ENCODE assay signal across 24 cellular contexts in the genomic region with DNA sequence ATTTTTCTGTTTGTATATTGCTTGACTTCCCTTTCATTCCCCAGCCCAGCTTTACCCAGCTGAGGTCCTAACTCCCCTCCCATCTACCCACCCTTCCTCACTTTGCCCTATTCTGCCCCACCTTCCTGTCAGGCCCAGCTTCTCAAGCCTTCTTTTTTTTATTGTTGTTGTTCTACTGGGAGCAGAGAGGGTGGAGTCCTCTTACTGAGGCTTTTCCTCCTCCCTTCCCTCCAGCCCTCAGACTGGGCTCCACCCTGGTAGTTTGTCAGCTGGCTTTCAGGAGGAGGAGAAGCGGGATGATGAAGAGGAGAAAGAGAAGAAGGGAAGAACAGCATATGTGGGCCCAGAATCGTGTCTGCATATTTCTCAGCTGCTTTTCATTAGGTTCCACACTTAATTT. TPM values are rescaled to one million over a fixed set of nuclear protein-coding genes. Genes with fewer than 3 reads are reported as not detected.
DNase-seq lines count a peak whose midpoint lies in the region; ATAC-seq, FAIRE-seq and TF ChIP-seq lines count a peak whose summit lies in the region.
"Had no signal": no experiment of that assay in that cellular context is flagged by ENCODE, and none has a peak within 500 bp of the region (broad histone marks: within the 10 kb centered on the region; RNA-seq: fewer than 3 reads in every experiment).

No MANE protein-coding gene starts in this region.

- no peaks in the 10 kb centered on the region for H3K27me3 Mint-ChIP-seq in activated T-helper 17 cell treated with anti-CD3 and anti-CD28 coated beads, Interleukin-2, amount 50 U/mL, for 72 hours
- H3K27me3 Mint-ChIP-seq: activated CD4-positive, alpha-beta memory T cell treated with anti-CD3 and anti-CD28 coated beads for 36 hours; IgD-negative memory B cell had no signal

- H3K27me3 ChIP-seq in subcutaneous abdominal adipose tissue (ENCODE audit: control insufficient read depth in 5 of 5, insufficient read depth in 4 of 5, low read length in 5 of 5): peaks cover 0 to 9% (median 3%) of the 10 kb centered on the region in 5 donors
- H3K27me3 ChIP-seq: thyroid gland had no signal

- intact Hi-C loops in left ventricle myocardium superior (cut with micrococcal nuclease): no loop called here

- no peaks in the 10 kb centered on the region for H3K36me3 Mint-ChIP-seq in activated T-helper 17 cell treated with anti-CD3 and anti-CD28 coated beads, Interleukin-2, amount 50 U/mL, for 72 hours (ENCODE audit: low read depth)
- H3K36me3 Mint-ChIP-seq: activated CD4-positive, alpha-beta memory T cell treated with anti-CD3 and anti-CD28 coated beads for 36 hours; activated naive CD8-positive, alpha-beta T cell; brain; IgD-negative memory B cell had no signal

- no peaks in the 10 kb centered on the region for H3K36me3 ChIP-seq in subcutaneous abdominal adipose tissue (ENCODE audit: control insufficient read depth in 5 of 5, insufficient read depth in 5 of 5, low read length in 5 of 5)
- H3K36me3 ChIP-seq: HAP-1, thyroid gland had no signal

- FAIRE-seq in GM12891 (lab: Jason Lieb, UNC): peak; percentile 26
- FAIRE-seq: islet of Langerhans had no signal

- TF ChIP-seq POLR2A in GM12891 (IDR thresholded peaks at IDR 0.05; ENCODE audit: low read depth, low read length): no peak

- DNase-seq in GM12891 (ENCODE audit: insufficient read length, low spot score): no peak
- no peak for DNase-seq in left ventricle myocardium superior
- DNase-seq in C1 segment of cervical spinal cord (lab: John Stamatoyannopoulos, UW): no peak
- DNase-seq in H4 (ENCODE audit: low spot score): no peak
- no peak for DNase-seq in activated CD8-positive, alpha-beta memory T cell treated with anti-CD3 and anti-CD28 coated beads, Interleukin-2, amount 50 U/mL, for 48 hours
- DNase-seq: activated CD4-positive, alpha-beta memory T cell treated with anti-CD3 and anti-CD28 coated beads for 36 hours; activated T-cell treated with anti-CD3 and anti-CD28 coated beads, Interleukin-2, amount 50 U/mL, for 4 hours; COR-L47; dermis blood vessel endothelial cell; erythroblast; head of caudate nucleus; mesenchymal stem cell; NCI-H1930; psoas muscle; thyroid gland had no signal

- ATAC-seq in activated T-helper 17 cell treated with anti-CD3 and anti-CD28 coated beads, Interleukin-2, amount 50 U/mL, for 72 hours (replicated peaks): no peak
- peak; percentile 57 for ATAC-seq in left ventricle myocardium superior
- ATAC-seq in GM18502 (IDR thresholded peaks at IDR 0.05; ENCODE audit: poor library complexity, unreplicated experiment): no peak
- ATAC-seq: activated T-cell treated with anti-CD3 and anti-CD28 coated beads, Interleukin-2, amount 50 U/mL, for 4 hours; psoas muscle had no signal

- no peaks in the 10 kb centered on the region for H3K9me3 ChIP-seq in subcutaneous abdominal adipose tissue (ENCODE audit: control insufficient read depth in 5 of 5, low read length in 5 of 5)
- H3K9me3 ChIP-seq: HAP-1, psoas muscle, thyroid gland had no signal

- H3K4me1 ChIP-seq in subcutaneous abdominal adipose tissue (ENCODE audit: control insufficient read depth in 5 of 5, insufficient read depth in 5 of 5, low read length in 5 of 5): peaks cover 2 to 37% (median 27%) of the 10 kb centered on the region in 5 donors
- H3K4me1 ChIP-seq: HAP-1, psoas muscle, thyroid gland had no signal

- peak overlapping the region; percentile 38 for H3K27ac Mint-ChIP-seq in activated T-helper 17 cell treated with anti-CD3 and anti-CD28 coated beads, Interleukin-2, amount 50 U/mL, for 72 hours
- H3K27ac Mint-ChIP-seq: activated CD4-positive, alpha-beta memory T cell treated with anti-CD3 and anti-CD28 coated beads for 36 hours; activated naive CD8-positive, alpha-beta T cell; brain had no signal

- H3K4me1 Mint-ChIP-seq in activated T-helper 17 cell treated with anti-CD3 and anti-CD28 coated beads, Interleukin-2, amount 50 U/mL, for 72 hours: no peaks in the 10 kb centered on the region

- no peak overlapping the region for H3K4me3 Mint-ChIP-seq in activated T-helper 17 cell treated with anti-CD3 and anti-CD28 coated beads, Interleukin-2, amount 50 U/mL, for 72 hours
- H3K4me3 Mint-ChIP-seq: activated CD4-positive, alpha-beta memory T cell treated with anti-CD3 and anti-CD28 coated beads for 36 hours; activated naive CD8-positive, alpha-beta T cell; activated T-cell treated with anti-CD3 and anti-CD28 coated beads, Interleukin-2, amount 50 U/mL, for 4 hours; brain; IgD-negative memory B cell had no signal

- peak overlapping the region in 2 of 5 donors; percentile 24 to 37 for H3K4me3 ChIP-seq in subcutaneous abdominal adipose tissue (ENCODE audit: low read depth in 1 of 5, low read length in 5 of 5)
- H3K4me3 ChIP-seq: HAP-1, psoas muscle, thyroid gland had no signal

- peak overlapping the region; percentile 63 for H3K27ac ChIP-seq in subcutaneous abdominal adipose tissue (ENCODE audit: low read depth, low read length)
- H3K27ac ChIP-seq: HL-60, psoas muscle, thyroid gland had no signal

- no peaks in the 10 kb centered on the region for H3K9me3 Mint-ChIP-seq in activated T-helper 17 cell treated with anti-CD3 and anti-CD28 coated beads, Interleukin-2, amount 50 U/mL, for 72 hours
- H3K9me3 Mint-ChIP-seq: activated CD4-positive, alpha-beta memory T cell treated with anti-CD3 and anti-CD28 coated beads for 36 hours; activated T-cell treated with anti-CD3 and anti-CD28 coated beads, Interleukin-2, amount 50 U/mL, for 4 hours; IgD-negative memory B cell had no signal

- no peak overlapping the region for H3K9ac ChIP-seq in subcutaneous abdominal adipose tissue (ENCODE audit: low read length in 5 of 5)

TF ChIP-seq in GM12891, 5 proteins besides CTCF, POLR2A, EP300 and RAD21:
- TF ChIP-seq TAF1 (IDR thresholded peaks at IDR 0.05; ENCODE audit: low read depth, low read length) (no peak), SPI1 (IDR thresholded peaks at IDR 0.05; ENCODE audit: low read depth, low read length) (no peak), POU2F2 (IDR thresholded peaks at IDR 0.05; ENCODE audit: low read depth, low read length) (no peak), PAX5 (IDR thresholded peaks at IDR 0.05; ENCODE audit: insufficient read depth, low read length, severe bottlenecking) (no peak), POLR2AphosphoS5 (IDR thresholded peaks at IDR 0.05; ENCODE audit: low read depth, low read length) (no peak)

RNA-seq across cellular contexts. Expression of a gene that starts 3.2 kb away (rescaled TPM):
- polyA plus RNA-seq in GM12891 (2012; ENCODE audit: low read depth, missing spikeins): 2.3 TPM
- 10 to 100 TPM in 1 of 2 donors, 1 to 10 TPM in 1; 7.3 to 10.9 TPM for total RNA-seq in activated T-helper 17 cell treated with anti-CD3 and anti-CD28 coated beads, Interleukin-2, amount 50 U/mL, for 72 hours
- total RNA-seq in left ventricle myocardium superior: 3.4 TPM
- total RNA-seq in H4 (2014; rRNA removed; shearing (Covaris generic)): 0.12 TPM in 1 of 2 replicates, not detected in the other
